In the genomic region with DNA sequence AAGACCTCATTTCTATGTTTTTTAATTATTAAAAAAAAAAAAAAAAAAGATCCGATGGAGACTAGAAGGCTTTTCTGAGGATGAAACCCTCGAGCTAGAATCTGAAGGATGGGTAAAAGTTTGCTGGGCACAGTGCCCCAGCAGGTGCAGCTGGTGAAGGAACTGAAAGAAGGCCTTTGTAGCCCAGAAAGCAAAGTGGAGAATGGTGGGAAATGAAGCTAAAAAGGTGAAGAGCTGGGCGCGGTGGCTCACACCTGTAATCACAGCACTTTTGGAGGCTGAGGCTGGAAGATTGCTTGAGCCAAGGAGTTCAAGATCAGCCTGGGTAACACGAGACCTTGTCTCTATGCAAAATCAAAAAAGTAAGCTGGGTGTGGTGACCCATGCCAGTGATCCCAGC, we compare ENCODE assay signal across 12 cellular contexts. TPM values are rescaled to one million over a fixed set of nuclear protein-coding genes. Genes with fewer than 3 reads are reported as not detected.
DNase-seq lines count a peak whose midpoint lies in the region; ATAC-seq and TF ChIP-seq lines count a peak whose summit lies in the region.
"Had no signal": no experiment of that assay in that cellular context is flagged by ENCODE, and none has a peak within 500 bp of the region (broad histone marks: within the 10 kb centered on the region; RNA-seq: fewer than 3 reads in every experiment).

No MANE protein-coding gene starts in this region.

- intact Hi-C loops in spleen (cut with DNase I; ENCODE audit: low total_unique reads): no loop called here

- H3K27me3 Mint-ChIP-seq in WTC11 (ENCODE audit: low read depth): no peaks in the 10 kb centered on the region
- H3K27me3 Mint-ChIP-seq in memory B cell: peaks cover 4% of the 10 kb centered on the region

- no peak for TF ChIP-seq POLR2A in spleen (IDR thresholded peaks at IDR 0.05)

- H3K27ac ChIP-seq in BLaER1 treated with 17β-estradiol and CSF1 and Interleukin-3, amounts not matched to agents 10 nM and 100 nM: peak overlapping the region in 1 of 11 experiments; percentile 95; a peak in 2 of 22 replicates
- H3K27ac ChIP-seq in spleen: peak overlapping the region in 3 of 8 donors; percentile 49 to 93 (median 92)
- H3K27ac ChIP-seq in caudate nucleus (ENCODE audit: low read depth, low read length): no peak overlapping the region

- no peak for TF ChIP-seq CTCF in GM12864 (IDR thresholded peaks at IDR 0.05; ENCODE audit: low read depth, low read length, missing control alignments)
- no peak for TF ChIP-seq CTCF in WTC11 (IDR thresholded peaks at IDR 0.05)
- TF ChIP-seq CTCF in spleen (IDR thresholded peaks at IDR 0.05 in 8 of 11, conservative IDR thresholded peaks at IDR 0.05 in 3 of 11): no peak

- CTCF ChIA-PET in WTC11 (lab: Charles Lee): interaction anchor here (0.5 to 1.3 kb wide), 8 partner anchors 19 to 1697 kb away, joined by 3 to 6 read pairs (median 4); no protein-coding TSS in a partner anchor

- H3K9me3 Mint-ChIP-seq in WTC11: no peaks in the 10 kb centered on the region
- no peaks in the 10 kb centered on the region for H3K9me3 Mint-ChIP-seq in memory B cell

- peaks cover 0 to 51% (median 20%) of the 10 kb centered on the region in 11 experiments; a peak in 12 of 22 replicates for H4K20me1 ChIP-seq in BLaER1 treated with 17β-estradiol and CSF1 and Interleukin-3, amounts not matched to agents 10 nM and 100 nM

- DNase-seq in GM12864 (ENCODE audit: low read depth): no peak
- no peak for DNase-seq in WTC11 (ENCODE audit: low spot score)
- no peak for DNase-seq in memory B cell (ENCODE audit: low spot score in 2 of 2)
- no peak for DNase-seq in anterior cingulate cortex (lab: John Stamatoyannopoulos, UW)
- no peak for DNase-seq in spleen
- DNase-seq in SKM-1 treated with dmso at 0.1 percent for 144 hours (lab: John Stamatoyannopoulos, UW; ENCODE audit: unreplicated experiment): no peak
- DNase-seq in caudate nucleus (lab: John Stamatoyannopoulos, UW): no peak
- DNase-seq: effector CD8-positive, alpha-beta T cell; KG1; NCI-H1930 had no signal

- WGBS in spleen, 5 donors: 69 to 78% (median 75%) methylated on average over 5 of the region's 5 CpGs

- peak overlapping the region; percentile 92; the same call in 1 of the 2 replicates for H3K4me3 Mint-ChIP-seq in WTC11
- H3K4me3 Mint-ChIP-seq in memory B cell: peak overlapping the region; percentile 34

- H3K4me1 Mint-ChIP-seq in WTC11: peaks cover 26% of the 10 kb centered on the region
- H3K4me1 Mint-ChIP-seq in memory B cell: peaks cover 25% of the 10 kb centered on the region

- H3K9ac ChIP-seq in BLaER1 treated with 17β-estradiol and CSF1 and Interleukin-3, amounts not matched to agents 10 nM and 100 nM: peak overlapping the region in 8 of 11 experiments; percentile 87 to 98 (median 94); a peak in 11 of 22 replicates

- no peaks in the 10 kb centered on the region for H3K9me3 ChIP-seq in BLaER1 treated with 17β-estradiol and CSF1 and Interleukin-3, amounts not matched to agents 10 nM and 100 nM (replicated peaks in 1 of 11)
- H3K9me3 ChIP-seq in spleen: no peaks in the 10 kb centered on the region

- H3K27ac Mint-ChIP-seq in WTC11 (peak overlapping the region; percentile 63; the same call in 1 of the 2 replicates), memory B cell (peak overlapping the region; percentile 88)

- peaks cover 56 to 61% (median 59%) of the 10 kb centered on the region in 11 experiments for H3K36me3 ChIP-seq in BLaER1 treated with 17β-estradiol and CSF1 and Interleukin-3, amounts not matched to agents 10 nM and 100 nM
- H3K36me3 ChIP-seq in spleen: peaks cover 0 to 60% (median 50%) of the 10 kb centered on the region in 6 donors

- H3K4me2 ChIP-seq in BLaER1 treated with 17β-estradiol and CSF1 and Interleukin-3, amounts not matched to agents 10 nM and 100 nM: peak overlapping the region; percentile 89 to 99 (median 94)

- H3K36me3 Mint-ChIP-seq in WTC11 (peaks cover 46% of the 10 kb centered on the region), memory B cell (peaks cover 15% of the 10 kb centered on the region)

- ATAC-seq in WTC11 (no peak), memory B cell (ENCODE audit: low read depth) (no peak)
- ATAC-seq: sciatic nerve had no signal

- peaks cover 55 to 80% (median 69%) of the 10 kb centered on the region in 10 experiments for H3K4me1 ChIP-seq in BLaER1 treated with 17β-estradiol and CSF1 and Interleukin-3, amounts not matched to agents 10 nM and 100 nM
- H3K4me1 ChIP-seq in spleen: peaks cover 33 to 86% (median 54%) of the 10 kb centered on the region in 6 donors

- no peaks in the 10 kb centered on the region for H3K27me3 ChIP-seq in BLaER1 treated with 17β-estradiol and CSF1 and Interleukin-3, amounts not matched to agents 10 nM and 100 nM
- peaks cover 0 to 10% (median 0%) of the 10 kb centered on the region in 7 donors for H3K27me3 ChIP-seq in spleen (replicated peaks in 1 of 7)

- POLR2A ChIA-PET in WTC11 (lab: Charles Lee): interaction anchor here (0.7 kb wide), 1 partner anchor 303 kb away, joined by 3 read pairs; no protein-coding TSS in a partner anchor

- peak overlapping the region in 4 of 10 experiments; percentile 6 to 91 (median 74); a peak in 7 of 20 replicates for H3K4me3 ChIP-seq in BLaER1 treated with 17β-estradiol and CSF1 and Interleukin-3, amounts not matched to agents 10 nM and 100 nM
- peak overlapping the region; percentile 69; the same call in 1 of the 2 replicates for H3K4me3 ChIP-seq in GM12864 (ENCODE audit: low read depth, low read length)
- H3K4me3 ChIP-seq in spleen: no peak overlapping the region

TF ChIP-seq in WTC11, 78 proteins besides CTCF, POLR2A, EP300 and RAD21 (continues in another document):
- TF ChIP-seq, protein P1, sequence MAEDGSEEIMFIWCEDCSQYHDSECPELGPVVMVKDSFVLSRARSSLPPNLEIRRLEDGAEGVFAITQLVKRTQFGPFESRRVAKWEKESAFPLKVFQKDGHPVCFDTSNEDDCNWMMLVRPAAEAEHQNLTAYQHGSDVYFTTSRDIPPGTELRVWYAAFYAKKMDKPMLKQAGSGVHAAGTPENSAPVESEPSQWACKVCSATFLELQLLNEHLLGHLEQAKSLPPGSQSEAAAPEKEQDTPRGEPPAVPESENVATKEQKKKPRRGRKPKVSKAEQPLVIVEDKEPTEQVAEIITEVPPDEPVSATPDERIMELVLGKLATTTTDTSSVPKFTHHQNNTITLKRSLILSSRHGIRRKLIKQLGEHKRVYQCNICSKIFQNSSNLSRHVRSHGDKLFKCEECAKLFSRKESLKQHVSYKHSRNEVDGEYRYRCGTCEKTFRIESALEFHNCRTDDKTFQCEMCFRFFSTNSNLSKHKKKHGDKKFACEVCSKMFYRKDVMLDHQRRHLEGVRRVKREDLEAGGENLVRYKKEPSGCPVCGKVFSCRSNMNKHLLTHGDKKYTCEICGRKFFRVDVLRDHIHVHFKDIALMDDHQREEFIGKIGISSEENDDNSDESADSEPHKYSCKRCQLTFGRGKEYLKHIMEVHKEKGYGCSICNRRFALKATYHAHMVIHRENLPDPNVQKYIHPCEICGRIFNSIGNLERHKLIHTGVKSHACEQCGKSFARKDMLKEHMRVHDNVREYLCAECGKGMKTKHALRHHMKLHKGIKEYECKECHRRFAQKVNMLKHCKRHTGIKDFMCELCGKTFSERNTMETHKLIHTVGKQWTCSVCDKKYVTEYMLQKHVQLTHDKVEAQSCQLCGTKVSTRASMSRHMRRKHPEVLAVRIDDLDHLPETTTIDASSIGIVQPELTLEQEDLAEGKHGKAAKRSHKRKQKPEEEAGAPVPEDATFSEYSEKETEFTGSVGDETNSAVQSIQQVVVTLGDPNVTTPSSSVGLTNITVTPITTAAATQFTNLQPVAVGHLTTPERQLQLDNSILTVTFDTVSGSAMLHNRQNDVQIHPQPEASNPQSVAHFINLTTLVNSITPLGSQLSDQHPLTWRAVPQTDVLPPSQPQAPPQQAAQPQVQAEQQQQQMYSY (CRISPR knock-in tag; IDR thresholded peaks at IDR 0.05): no peak
- TF ChIP-seq TEAD4 (CRISPR knock-in tag; IDR thresholded peaks at IDR 0.05) (no peak), TP53 (CRISPR knock-in tag; IDR thresholded peaks at IDR 0.05) (no peak), PRRX2 (CRISPR knock-in tag; IDR thresholded peaks at IDR 0.05) (no peak), ZNF121 (CRISPR knock-in tag; IDR thresholded peaks at IDR 0.05) (no peak), SOX15 (CRISPR knock-in tag; IDR thresholded peaks at IDR 0.05) (no peak), ELF4 (CRISPR knock-in tag; IDR thresholded peaks at IDR 0.05; ENCODE audit: low read depth) (no peak), TEAD1 (CRISPR knock-in tag; IDR thresholded peaks at IDR 0.05) (no peak)
- TF ChIP-seq, protein P2, sequence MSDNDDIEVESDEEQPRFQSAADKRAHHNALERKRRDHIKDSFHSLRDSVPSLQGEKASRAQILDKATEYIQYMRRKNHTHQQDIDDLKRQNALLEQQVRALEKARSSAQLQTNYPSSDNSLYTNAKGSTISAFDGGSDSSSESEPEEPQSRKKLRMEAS (CRISPR knock-in tag; IDR thresholded peaks at IDR 0.05): no peak
- TF ChIP-seq, protein P3, sequence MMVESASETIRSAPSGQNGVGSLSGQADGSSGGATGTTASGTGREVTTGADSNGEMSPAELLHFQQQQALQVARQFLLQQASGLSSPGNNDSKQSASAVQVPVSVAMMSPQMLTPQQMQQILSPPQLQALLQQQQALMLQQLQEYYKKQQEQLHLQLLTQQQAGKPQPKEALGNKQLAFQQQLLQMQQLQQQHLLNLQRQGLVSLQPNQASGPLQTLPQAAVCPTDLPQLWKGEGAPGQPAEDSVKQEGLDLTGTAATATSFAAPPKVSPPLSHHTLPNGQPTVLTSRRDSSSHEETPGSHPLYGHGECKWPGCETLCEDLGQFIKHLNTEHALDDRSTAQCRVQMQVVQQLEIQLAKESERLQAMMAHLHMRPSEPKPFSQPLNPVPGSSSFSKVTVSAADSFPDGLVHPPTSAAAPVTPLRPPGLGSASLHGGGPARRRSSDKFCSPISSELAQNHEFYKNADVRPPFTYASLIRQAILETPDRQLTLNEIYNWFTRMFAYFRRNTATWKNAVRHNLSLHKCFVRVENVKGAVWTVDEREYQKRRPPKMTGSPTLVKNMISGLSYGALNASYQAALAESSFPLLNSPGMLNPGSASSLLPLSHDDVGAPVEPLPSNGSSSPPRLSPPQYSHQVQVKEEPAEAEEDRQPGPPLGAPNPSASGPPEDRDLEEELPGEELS (CRISPR knock-in tag; IDR thresholded peaks at IDR 0.05): no peak
- TF ChIP-seq, protein P4, sequence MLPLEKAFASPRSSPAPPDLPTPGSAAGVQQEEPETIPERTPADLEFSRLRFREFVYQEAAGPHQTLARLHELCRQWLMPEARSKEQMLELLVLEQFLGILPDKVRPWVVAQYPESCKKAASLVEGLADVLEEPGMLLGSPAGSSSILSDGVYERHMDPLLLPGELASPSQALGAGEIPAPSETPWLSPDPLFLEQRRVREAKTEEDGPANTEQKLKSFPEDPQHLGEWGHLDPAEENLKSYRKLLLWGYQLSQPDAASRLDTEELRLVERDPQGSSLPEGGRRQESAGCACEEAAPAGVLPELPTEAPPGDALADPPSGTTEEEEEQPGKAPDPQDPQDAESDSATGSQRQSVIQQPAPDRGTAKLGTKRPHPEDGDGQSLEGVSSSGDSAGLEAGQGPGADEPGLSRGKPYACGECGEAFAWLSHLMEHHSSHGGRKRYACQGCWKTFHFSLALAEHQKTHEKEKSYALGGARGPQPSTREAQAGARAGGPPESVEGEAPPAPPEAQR (CRISPR knock-in tag; IDR thresholded peaks at IDR 0.05): no peak

RNA-seq across cellular contexts. Expression of a gene that starts 50.3 kb away (rescaled TPM):
- total RNA-seq in WTC11 (2021) (77.2 to 82.8 TPM (median 81.0 TPM) in 3 replicates), spleen (100 to 1,000 TPM; 152 to 202 (median 182) TPM)
- 10 to 100 TPM; 14.5 to 37.6 (median 18.0) TPM for polyA plus RNA-seq in spleen
